Comparison of ENCODE assay signal across 8 cellular contexts in genomic region chr5:69369369-69370121, GRCh38. TPM values are rescaled to one million over a fixed set of nuclear protein-coding genes. Genes with fewer than 3 reads are reported as not detected.
DNase-seq lines count a peak whose midpoint lies in the region; ATAC-seq and TF ChIP-seq lines count a peak whose summit lies in the region.

TSS of gene AK6 (minus strand) at chr5:69369520. CDS start at chr5:69369490, 30 bp downstream.
TSS of gene RAD17 (plus strand) at chr5:69369818. CDS start at chr5:69372209, 2,391 bp downstream.
TSS of gene TAF9 (minus strand) at chr5:69369520. CDS start at chr5:69365737, 3,783 bp downstream.

- peaks cover 56% of the 10 kb centered on the region for H3K4me1 Mint-ChIP-seq in activated T-cell treated with anti-CD3 and anti-CD28 coated beads, Interleukin-2, amount 50 U/mL, for 24 hours (ENCODE audit: low read depth)

- no peaks in the 10 kb centered on the region for H3K9me3 ChIP-seq in PC-9 (ENCODE audit: insufficient read depth, low read depth)
- H3K9me3 ChIP-seq in esophagus (ENCODE audit: control insufficient read depth in 2 of 2, insufficient read depth in 1 of 2, low read depth in 1 of 2, low read length in 1 of 2): no peaks in the 10 kb centered on the region
- no peaks in the 10 kb centered on the region for H3K9me3 ChIP-seq in mucosa of stomach (ENCODE audit: control insufficient read depth, low read length)

- peaks cover 68% of the 10 kb centered on the region for H3K79me2 ChIP-seq in PC-9 (ENCODE audit: low read depth)

- TF ChIP-seq CTCF in PC-9 (conservative IDR thresholded peaks at IDR 0.05): no peak

- peak within 1 kb of the TSS; percentile 79 for H3K4me2 ChIP-seq in PC-9

- peak within 1 kb of the TSS; percentile 87 for H2AFZ ChIP-seq in PC-9

- BruUV-seq in PC-9 (replicated peaks; lab: Mats Ljungman, UMichigan): no TSS peak

- no peaks in the 10 kb centered on the region for H3K9me3 Mint-ChIP-seq in activated T-cell treated with anti-CD3 and anti-CD28 coated beads, Interleukin-2, amount 50 U/mL, for 24 hours

- no peaks in the 10 kb centered on the region for H3K9me2 ChIP-seq in PC-9 (ENCODE audit: insufficient read depth)

- CTCF ChIA-PET in PC-9 (lab: Charles Lee): no interaction called here

- ATAC-seq in GM21619 (IDR thresholded peaks at IDR 0.05; ENCODE audit: unreplicated experiment): peak; percentile 91

- 0 to 1% methylated on average over 56 to 63 of the region's 63 CpGs for WGBS in esophagus, 2 donors

- peak; percentile 66 for DNase-seq in DMS153 (lab: John Stamatoyannopoulos, UW)
- DNase-seq in Jurkat, Clone E6-1 (ENCODE audit: low read depth, low spot score): peak; percentile 92
- DNase-seq in PC-9: peak; percentile 80 to 90
- peak; percentile 97 for DNase-seq in activated T-cell treated with anti-CD3 and anti-CD28 coated beads, Interleukin-2, amount 50 U/mL, for 24 hours
- peak; percentile 70 to 78 for DNase-seq in stimulated activated CD8-positive, alpha-beta memory T cell treated with anti-CD3 and anti-CD28 coated beads, Interleukin-7, amount 100 ng/mL, for 1 hour (ENCODE audit: low read depth in 2 of 2)

- H3F3A ChIP-seq in PC-9 (ENCODE audit: insufficient read depth, low read depth): 0 out of 2 replicates have a peak, but pooled peaks cover under 1% of the 10 kb centered on the region

- H3K4me1 ChIP-seq in PC-9 (replicated peaks; ENCODE audit: insufficient read depth) (peaks cover 19% of the 10 kb centered on the region), esophagus (ENCODE audit: control insufficient read depth in 2 of 2, insufficient read depth in 2 of 2, low read length in 1 of 2) (peaks cover 3 to 4% of the 10 kb centered on the region in 2 donors), mucosa of stomach (ENCODE audit: control insufficient read depth, insufficient read depth, low read length) (no peaks in the 10 kb centered on the region)

- H3K27ac Mint-ChIP-seq in activated T-cell treated with anti-CD3 and anti-CD28 coated beads, Interleukin-2, amount 50 U/mL, for 24 hours: peak within 1 kb of the TSS; percentile 98

- peaks cover 69% of the 10 kb centered on the region for H3K36me3 Mint-ChIP-seq in activated T-cell treated with anti-CD3 and anti-CD28 coated beads, Interleukin-2, amount 50 U/mL, for 24 hours (ENCODE audit: low read depth)

- H3K27me3 Mint-ChIP-seq in activated T-cell treated with anti-CD3 and anti-CD28 coated beads, Interleukin-2, amount 50 U/mL, for 24 hours: no peaks in the 10 kb centered on the region

- peaks cover 22% of the 10 kb centered on the region for H3K36me3 ChIP-seq in PC-9 (ENCODE audit: low read depth)
- H3K36me3 ChIP-seq in esophagus (ENCODE audit: control insufficient read depth in 2 of 2, insufficient read depth in 2 of 2, low read length in 1 of 2): no peaks in the 10 kb centered on the region
- H3K36me3 ChIP-seq in mucosa of stomach (ENCODE audit: control insufficient read depth, insufficient read depth, low read length): no peaks in the 10 kb centered on the region

- peak within 1 kb of the TSS; percentile 97 for H3K4me3 ChIP-seq in Jurkat, Clone E6-1 (ENCODE audit: low read length)
- H3K4me3 ChIP-seq in PC-9: peak within 1 kb of the TSS; percentile 94
- H3K4me3 ChIP-seq in esophagus (ENCODE audit: low read depth in 1 of 2, low read length in 2 of 2): peak within 1 kb of the TSS; percentile 76 to 96
- H3K4me3 ChIP-seq in mucosa of stomach (ENCODE audit: low read length): peak within 1 kb of the TSS; percentile 63

- H3K4me3 Mint-ChIP-seq in activated T-cell treated with anti-CD3 and anti-CD28 coated beads, Interleukin-2, amount 50 U/mL, for 24 hours: peak within 1 kb of the TSS; percentile 96

- H4K20me1 ChIP-seq in PC-9 (ENCODE audit: insufficient read depth): peaks cover 15% of the 10 kb centered on the region

- intact Hi-C loops in PC-9 (cut with micrococcal nuclease; ENCODE audit: unreplicated experiment): loop anchor here (5.0 kb wide), 1 partner anchor 37 kb away; the partner anchor contains the start of gene CCDC125

- POLR2A ChIA-PET in PC-9 (lab: Charles Lee; ENCODE audit: unreplicated experiment): interaction anchor here (0.5 to 0.7 kb wide), 3 partner anchors 28 to 276 kb away, joined by 3 to 6 read pairs (median 3); no protein-coding TSS in a partner anchor

- peak within 1 kb of the TSS; percentile 92 for H3K9ac ChIP-seq in mucosa of stomach (ENCODE audit: low read length)

- H3K27me3 ChIP-seq in PC-9 (ENCODE audit: insufficient read depth, low read depth) (no peaks in the 10 kb centered on the region), esophagus (ENCODE audit: control insufficient read depth in 1 of 2, insufficient read depth in 2 of 2, low read length in 2 of 2) (no peaks in the 10 kb centered on the region), mucosa of stomach (ENCODE audit: control insufficient read depth, insufficient read depth, low read length) (no peaks in the 10 kb centered on the region)

- H3K27ac ChIP-seq in PC-9 (peak within 1 kb of the TSS; percentile 98), esophagus (ENCODE audit: low read depth in 2 of 2, low read length in 1 of 2) (peak within 1 kb of the TSS; percentile 97 to 99)

RNA-seq across cellular contexts. Expression of gene AK6, which starts in this region (rescaled TPM):
- polyA plus RNA-seq in Jurkat, Clone E6-1 (2012; ENCODE audit: insufficient read depth, insufficient read length): 130 TPM
- 21.6 and 23.0 TPM in 2 replicates for total RNA-seq in PC-9 (2021)
- polyA plus RNA-seq in esophagus: 10 to 100 TPM; 27.8 to 43.2 TPM

RNA-seq across cellular contexts. Expression of gene RAD17, which starts in this region (rescaled TPM):
- polyA plus RNA-seq in Jurkat, Clone E6-1 (2012; ENCODE audit: insufficient read depth, insufficient read length): 51.4 TPM
- total RNA-seq in PC-9 (2021): 21.1 and 22.4 TPM in 2 replicates
- polyA plus RNA-seq in esophagus: 1 to 10 TPM; 6.2 to 7.5 TPM

RNA-seq across cellular contexts. Expression of gene TAF9, which starts in this region (rescaled TPM):
- polyA plus RNA-seq in Jurkat, Clone E6-1 (2012; ENCODE audit: insufficient read depth, insufficient read length): 174 TPM
- 44.4 and 50.8 TPM in 2 replicates for total RNA-seq in PC-9 (2021)
- polyA plus RNA-seq in esophagus: 10 to 100 TPM; 44.3 to 44.6 TPM

Comparison
In these comparisons a context has a peak if more than half of its experiments do, and no peak if none do; other contexts are left out.
1. Peak in every context shown above with its lines: DNase-seq, ATAC-seq, H3K4me3 ChIP-seq and H3K27ac ChIP-seq.